Comparison of ENCODE assay signal across 27 cellular contexts in the genomic region with DNA sequence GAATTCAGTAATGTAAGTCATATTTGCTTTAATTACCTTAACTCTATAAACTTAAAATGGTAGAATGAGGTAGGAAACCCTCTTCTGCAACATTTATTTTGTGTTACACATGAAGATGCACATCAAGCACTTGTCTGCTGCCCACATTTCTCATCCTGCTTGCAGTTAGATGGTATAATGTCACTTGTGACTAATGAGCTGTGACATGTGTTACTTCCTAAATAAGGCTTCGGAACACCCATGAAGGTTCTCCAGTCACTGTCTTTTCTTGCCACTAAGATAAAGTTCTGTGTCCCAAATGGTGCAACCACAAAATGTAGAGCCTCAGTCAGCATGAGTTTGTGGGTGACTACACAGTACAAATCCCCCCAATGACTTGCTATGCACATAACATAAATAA.
"Had no signal": no experiment of that assay in that cellular context is flagged by ENCODE, and none has a peak within 500 bp of the region (broad histone marks: within the 10 kb centered on the region; RNA-seq: fewer than 3 reads in every experiment).

No MANE protein-coding gene starts in this region.

- H3K36me3 Mint-ChIP-seq: activated naive CD4-positive, alpha-beta T cell treated with anti-CD3 and anti-CD28 coated beads, Interleukin-2, amount 50 U/mL, for 24 hours; brain; T-cell had no signal

- H3K9me3 ChIP-seq: ascending aorta had no signal

- H3K27ac Mint-ChIP-seq: activated CD8-positive, alpha-beta T cell treated with anti-CD3 and anti-CD28 coated beads for 36 hours; activated naive CD4-positive, alpha-beta T cell treated with anti-CD3 and anti-CD28 coated beads, Interleukin-2, amount 50 U/mL, for 24 hours; brain; T-cell had no signal

- H3K27ac ChIP-seq: ascending aorta, SK-N-MC had no signal

- H3K9me3 Mint-ChIP-seq: activated CD8-positive, alpha-beta T cell treated with anti-CD3 and anti-CD28 coated beads for 36 hours; activated naive CD4-positive, alpha-beta T cell treated with anti-CD3 and anti-CD28 coated beads, Interleukin-2, amount 50 U/mL, for 24 hours; brain; central memory CD8-positive, alpha-beta T cell; T-cell had no signal

- H3K4me3 ChIP-seq: ascending aorta, SK-N-MC had no signal

- H3K4me1 Mint-ChIP-seq: activated naive CD4-positive, alpha-beta T cell treated with anti-CD3 and anti-CD28 coated beads, Interleukin-2, amount 50 U/mL, for 24 hours; central memory CD8-positive, alpha-beta T cell; T-cell had no signal

- ATAC-seq: activated CD4-positive, CD25-positive, alpha-beta regulatory T cell treated with anti-CD3 and anti-CD28 coated beads, Interleukin-2, amount 50 U/mL, for 24 hours; activated CD8-positive, alpha-beta T cell treated with anti-CD3 and anti-CD28 coated beads for 36 hours; Panc1; Right ventricle myocardium inferior; T-cell had no signal

- H3K27me3 Mint-ChIP-seq: activated CD8-positive, alpha-beta T cell treated with anti-CD3 and anti-CD28 coated beads for 36 hours; activated naive CD4-positive, alpha-beta T cell treated with anti-CD3 and anti-CD28 coated beads, Interleukin-2, amount 50 U/mL, for 24 hours; brain; T-cell had no signal

- H3K36me3 ChIP-seq: ascending aorta had no signal

- DNase-seq: activated CD4-positive, alpha-beta T cell treated with anti-CD3 and anti-CD28 coated beads for 4 hours; activated CD8-positive, alpha-beta memory T cell treated with anti-CD3 and anti-CD28 coated beads, Interleukin-2, amount 50 U/mL, for 48 hours; activated CD8-positive, alpha-beta T cell treated with anti-CD3 and anti-CD28 coated beads for 36 hours; activated naive CD4-positive, alpha-beta T cell; activated T-cell treated with anti-CD3 and anti-CD28 coated beads, Interleukin-2, amount 50 U/mL, for 1 hour; Kasumi-1; NCI-H146; NCI-H187 treated with DMSO at 0.1 percent for 48 hours; NCI-H2081 treated with DMSO at 0.1 percent for 48 hours; NCI-H2171 treated with DMSO at 0.1 percent for 48 hours; NCI-H510A; NCI-H526 treated with DMSO at 0.1 percent for 48 hours; NK-92 treated with Interleukin-12 subunit alpha and Interleukin-12 subunit beta, amount 100 ng/mL, for 24 hours; OCI-M1; RPMI8226; T-cell; T-helper 2 cell; T1000 had no signal

- H3K27me3 ChIP-seq: ascending aorta had no signal

- H3K4me3 Mint-ChIP-seq: activated CD8-positive, alpha-beta T cell treated with anti-CD3 and anti-CD28 coated beads for 36 hours; activated naive CD4-positive, alpha-beta T cell treated with anti-CD3 and anti-CD28 coated beads, Interleukin-2, amount 50 U/mL, for 24 hours; brain; central memory CD8-positive, alpha-beta T cell; T-cell had no signal

- FAIRE-seq: TTC549 had no signal
